In genomic region chr11:23113887-23114216, GRCh38 we compare ENCODE assay signal across 19 cellular contexts.
"Had no signal": no experiment of that assay in that cellular context is flagged by ENCODE, and none has a peak within 500 bp of the region (broad histone marks: within the 10 kb centered on the region; RNA-seq: fewer than 3 reads in every experiment).

No MANE protein-coding gene starts in this region.

- H3K4me3 Mint-ChIP-seq: activated naive CD8-positive, alpha-beta T cell treated with anti-CD3 and anti-CD28 coated beads for 36 hours; endodermal cell; natural killer cell; stimulated activated effector memory CD8-positive, alpha-beta T cell treated with anti-CD3 and anti-CD28 coated beads, Interleukin-12 subunit alpha, Interleukin-12 subunit beta, amount 100 ng/mL, for 72 hours; stimulated activated naive CD8-positive, alpha-beta T cell treated with anti-CD3 and anti-CD28 coated beads, Interleukin-15, amount 100 ng/mL, for 72 hours had no signal

- H3K4me3 ChIP-seq: esophagus squamous epithelium, gastrocnemius medialis, skin epidermis, tibial artery had no signal

- H3K36me3 ChIP-seq: esophagus squamous epithelium, gastrocnemius medialis, tibial artery had no signal

- H3K4me1 ChIP-seq: esophagus squamous epithelium, gastrocnemius medialis, parathyroid adenoma had no signal

- H3K36me3 Mint-ChIP-seq: activated naive CD8-positive, alpha-beta T cell treated with anti-CD3 and anti-CD28 coated beads for 36 hours; stimulated activated effector memory CD8-positive, alpha-beta T cell treated with anti-CD3 and anti-CD28 coated beads, Interleukin-12 subunit alpha, Interleukin-12 subunit beta, amount 100 ng/mL, for 72 hours had no signal

- H3K4me1 Mint-ChIP-seq: activated naive CD8-positive, alpha-beta T cell treated with anti-CD3 and anti-CD28 coated beads for 36 hours; stimulated activated effector memory CD8-positive, alpha-beta T cell treated with anti-CD3 and anti-CD28 coated beads, Interleukin-12 subunit alpha, Interleukin-12 subunit beta, amount 100 ng/mL, for 72 hours; stimulated activated naive CD8-positive, alpha-beta T cell treated with anti-CD3 and anti-CD28 coated beads, Interleukin-15, amount 100 ng/mL, for 72 hours had no signal

- H3K27me3 ChIP-seq: esophagus squamous epithelium, gastrocnemius medialis, tibial artery had no signal

- H3K27me3 Mint-ChIP-seq: activated naive CD8-positive, alpha-beta T cell treated with anti-CD3 and anti-CD28 coated beads for 36 hours; stimulated activated naive CD8-positive, alpha-beta T cell treated with anti-CD3 and anti-CD28 coated beads, Interleukin-15, amount 100 ng/mL, for 72 hours had no signal

- H3K9ac ChIP-seq: parathyroid adenoma had no signal

- DNase-seq: activated CD4-positive, alpha-beta T cell treated with anti-CD3 and anti-CD28 coated beads for 1 hour; activated CD4-positive, alpha-beta T cell treated with anti-CD3 and anti-CD28 coated beads, Interleukin-2, amount 50 U/mL, for 1 hour; activated naive CD4-positive, alpha-beta T cell treated with Interleukin-2 at 50 U/mL for 16 hours; activated naive CD8-positive, alpha-beta T cell treated with anti-CD3 and anti-CD28 coated beads for 36 hours; activated T-cell treated with anti-CD3 and anti-CD28 coated beads, Interleukin-2, amount 50 U/mL, for 48 hours; cortex of kidney; esophagus squamous epithelium; gastrocnemius medialis; left cardiac atrium; natural killer cell; stimulated activated CD4-positive, alpha-beta T cell treated with anti-CD3 and anti-CD28 coated beads, Interleukin-1b, Interleukin-23, amount 100 ng/mL, for 48 hours; tibial artery had no signal

- H3K27ac Mint-ChIP-seq: activated naive CD8-positive, alpha-beta T cell treated with anti-CD3 and anti-CD28 coated beads for 36 hours; endodermal cell; natural killer cell; stimulated activated effector memory CD8-positive, alpha-beta T cell treated with anti-CD3 and anti-CD28 coated beads, Interleukin-12 subunit alpha, Interleukin-12 subunit beta, amount 100 ng/mL, for 72 hours; stimulated activated naive CD8-positive, alpha-beta T cell treated with anti-CD3 and anti-CD28 coated beads, Interleukin-15, amount 100 ng/mL, for 72 hours had no signal

- H3K9me3 ChIP-seq: esophagus squamous epithelium, gastrocnemius medialis, tibial artery had no signal

- ATAC-seq: gastrocnemius medialis; stimulated activated effector memory CD8-positive, alpha-beta T cell treated with anti-CD3 and anti-CD28 coated beads, Interleukin-12 subunit alpha, Interleukin-12 subunit beta, amount 100 ng/mL, for 72 hours; stimulated activated naive CD8-positive, alpha-beta T cell treated with anti-CD3 and anti-CD28 coated beads, Interleukin-15, amount 100 ng/mL, for 72 hours had no signal

- H3K27ac ChIP-seq: esophagus squamous epithelium, gastrocnemius medialis, parathyroid adenoma, skin epidermis had no signal

- FAIRE-seq: bronchial epithelial cell, TTC549 had no signal

- H3K79me2 ChIP-seq: parathyroid adenoma had no signal
